ENCODE assay signal across 8 cellular contexts in the genomic region with DNA sequence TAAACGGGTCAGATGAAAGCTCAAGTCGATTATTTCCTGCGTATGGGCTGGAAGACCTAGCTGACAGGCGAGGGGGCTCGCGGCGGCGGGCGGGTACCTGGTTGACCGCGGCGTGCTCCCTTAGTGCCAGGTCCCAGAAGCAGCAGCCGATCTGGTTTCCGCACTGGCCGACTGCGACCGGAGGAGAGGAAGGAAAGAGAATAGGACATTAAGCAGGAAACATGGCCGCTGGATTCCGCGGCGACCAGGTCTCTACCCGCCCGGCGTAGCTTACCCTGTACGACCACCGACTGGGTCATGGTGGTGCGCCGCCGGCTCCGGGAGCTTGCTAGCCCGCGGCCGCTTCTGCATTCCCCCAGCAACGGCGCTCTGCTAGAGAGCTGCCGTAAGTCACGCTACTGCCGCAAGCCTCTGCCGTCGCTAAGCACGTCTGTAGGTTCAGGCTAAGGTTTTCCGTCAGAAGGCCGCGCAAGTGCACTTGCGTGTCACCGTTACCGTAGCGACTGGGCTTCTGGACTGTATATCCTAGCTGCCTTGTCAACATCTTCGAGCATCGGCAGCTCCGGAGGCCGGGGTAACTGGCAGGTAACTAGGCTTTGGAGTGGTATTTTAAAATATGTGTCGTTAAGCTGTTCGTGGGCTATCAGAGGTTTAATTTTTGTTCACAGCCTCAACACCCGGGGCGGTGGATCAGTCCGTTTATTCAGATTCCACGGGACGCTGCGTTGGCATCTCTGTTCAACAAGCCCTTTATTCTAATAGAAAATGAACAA. TPM values are rescaled to one million over a fixed set of nuclear protein-coding genes. Genes with fewer than 3 reads are reported as not detected.
DNase-seq lines count a peak whose midpoint lies in the region; ATAC-seq, FAIRE-seq and TF ChIP-seq lines count a peak whose summit lies in the region.

A gene with protein sequence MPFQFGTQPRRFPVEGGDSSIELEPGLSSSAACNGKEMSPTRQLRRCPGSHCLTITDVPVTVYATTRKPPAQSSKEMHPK (plus strand): TSS at position 456 of the 773 bp plus-strand sequence. CDS start 11,693 bp downstream, outside the sequence.
A gene with protein sequence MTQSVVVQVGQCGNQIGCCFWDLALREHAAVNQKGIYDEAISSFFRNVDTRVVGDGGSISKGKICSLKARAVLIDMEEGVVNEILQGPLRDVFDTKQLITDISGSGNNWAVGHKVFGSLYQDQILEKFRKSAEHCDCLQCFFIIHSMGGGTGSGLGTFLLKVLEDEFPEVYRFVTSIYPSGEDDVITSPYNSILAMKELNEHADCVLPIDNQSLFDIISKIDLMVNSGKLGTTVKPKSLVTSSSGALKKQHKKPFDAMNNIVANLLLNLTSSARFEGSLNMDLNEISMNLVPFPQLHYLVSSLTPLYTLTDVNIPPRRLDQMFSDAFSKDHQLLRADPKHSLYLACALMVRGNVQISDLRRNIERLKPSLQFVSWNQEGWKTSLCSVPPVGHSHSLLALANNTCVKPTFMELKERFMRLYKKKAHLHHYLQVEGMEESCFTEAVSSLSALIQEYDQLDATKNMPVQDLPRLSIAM (minus strand): TSS at position 347 of the 773 bp plus-strand sequence. CDS start 48 bp downstream, at position 299.

- peaks cover 3 to 5% of the 10 kb centered on the region in 2 donors for H3K4me1 ChIP-seq in kidney (ENCODE audit: control insufficient read depth in 1 of 2, insufficient read depth in 1 of 2, low read depth in 1 of 2, low read length in 2 of 2)

- peak within 1 kb of the TSS; percentile 78 to 85 for H3K9ac ChIP-seq in kidney (ENCODE audit: low read length in 2 of 2)

- peak within 1 kb of the TSS; percentile 66 for H3K4me3 ChIP-seq in AG10803 (ENCODE audit: low read length)
- H3K4me3 ChIP-seq in kidney (ENCODE audit: low read length in 2 of 2), result peak within 1 kb of the TSS; percentile 89 to 92

- TF ChIP-seq CTCF in AG10803 (conservative IDR thresholded peaks at IDR 0.05; ENCODE audit: low read length) (no peak; the same call in none of the 2 replicates), kidney (IDR thresholded peaks at IDR 0.05; ENCODE audit: borderline replicate concordance, extremely low read depth, insufficient read depth) (peak; percentile 15)

- intact Hi-C loops in kidney (cut with DNase I), result no loop called here

- no peaks in the 10 kb centered on the region for H3K9me3 ChIP-seq in kidney (ENCODE audit: control insufficient read depth in 1 of 2, low read length in 2 of 2)

- FAIRE-seq in kidney (lab: Jason Lieb, UNC), result no peak

- ATAC-seq in GM19023 (IDR thresholded peaks at IDR 0.05; ENCODE audit: unreplicated experiment) (peak; percentile 98), HG03196 (IDR thresholded peaks at IDR 0.05; ENCODE audit: unreplicated experiment) (peak; percentile 98)

- peak; percentile 99 for DNase-seq in AG10803 (ENCODE audit: low read depth)
- peak; percentile 97 for DNase-seq in NCI-H345 (lab: John Stamatoyannopoulos, UW)
- DNase-seq in activated CD4-positive, CD25-positive, alpha-beta regulatory T cell treated with anti-CD3 and anti-CD28 coated beads, Interleukin-2, amount 50 U/mL, for 16 hours (ENCODE audit: low read depth, low spot score), result peak; percentile 78
- DNase-seq in cerebellum (ENCODE audit: low spot score), result peak; percentile 86
- peak; percentile 96 for DNase-seq in kidney
- peak; percentile 93 for DNase-seq in stimulated activated CD4-positive, alpha-beta T cell treated with anti-CD3 and anti-CD28 coated beads, Interleukin-15, amount 100 ng/mL, for 24 hours

- H3K27ac ChIP-seq in kidney (ENCODE audit: low read depth in 2 of 2, low read length in 2 of 2), result peak within 1 kb of the TSS; percentile 61 to 87

- H3K36me3 ChIP-seq in kidney (ENCODE audit: control insufficient read depth in 1 of 2, insufficient read depth in 2 of 2, low read length in 2 of 2), result peaks cover 0 to 11% of the 10 kb centered on the region in 2 donors

RNA-seq across cellular contexts. Expression of the first gene that starts in this region (rescaled TPM):
- total RNA-seq in cerebellum (23.9 TPM), kidney (27.2 TPM)
- polyA plus RNA-seq in kidney (ENCODE audit: insufficient read depth, low read depth, low replicate concordance), result 77.1 TPM

RNA-seq across cellular contexts. Expression of the second gene that starts in this region (rescaled TPM):
- 68.3 TPM for total RNA-seq in cerebellum
- total RNA-seq in kidney, result 21.2 TPM
- 13.6 TPM for polyA plus RNA-seq in kidney (ENCODE audit: insufficient read depth, low read depth, low replicate concordance)

Comparison
In these comparisons a context has a peak if more than half of its experiments do, and no peak if none do; other contexts are left out.
1. Peak in every context shown above with its lines: DNase-seq, ATAC-seq, H3K4me3 ChIP-seq and H3K27ac ChIP-seq.